8 cellular contexts compared by ENCODE assay signal in genomic region chr12:124912529-124913287, GRCh38. TPM values are rescaled to one million over a fixed set of nuclear protein-coding genes. Genes with fewer than 3 reads are reported as not detected.
DNase-seq lines count a peak whose midpoint lies in the region; ATAC-seq and TF ChIP-seq lines count a peak whose summit lies in the region.
"Not testable (repeated sequence)": the region's sequence is repeated elsewhere in the genome, so short reads cannot be mapped to it uniquely, and the experiment has no call there.

No MANE protein-coding gene starts in this region.

- H3K27ac ChIP-seq in ACC112 (ENCODE audit: low read depth, low read length); HCT116 (ENCODE audit: low read depth, low read length); SK-N-SH (ENCODE audit: low read depth in 2 of 2, low read length in 1 of 2); naive thymus-derived CD4-positive, alpha-beta T cell (ENCODE audit: low read depth, low read length); skeletal muscle tissue (ENCODE audit: low read depth, low read length): not testable (repeated sequence)
- H3K27ac ChIP-seq in dorsolateral prefrontal cortex (peak overlapping the region in 49 of 59 donors; percentile 8 to 100 (median 100)), right atrium auricular region (peak overlapping the region; percentile 100)

- peaks cover 10% of the 10 kb centered on the region for H3K27me3 Mint-ChIP-seq in activated naive CD8-positive, alpha-beta T cell treated with anti-CD3 and anti-CD28 coated beads for 36 hours
- H3K27me3 Mint-ChIP-seq in naive thymus-derived CD4-positive, alpha-beta T cell: peaks cover 0 to 13% (median 0%) of the 10 kb centered on the region in 5 donors

- H3K4me3 Mint-ChIP-seq in activated naive CD8-positive, alpha-beta T cell treated with anti-CD3 and anti-CD28 coated beads for 36 hours: peak overlapping the region; percentile 100
- H3K4me3 Mint-ChIP-seq in naive thymus-derived CD4-positive, alpha-beta T cell: peak overlapping the region; percentile 93 to 100 (median 100)

- H4K20me1 ChIP-seq in HCT116 (ENCODE audit: insufficient read depth) (peaks cover 34% of the 10 kb centered on the region; the same call in 1 of the 2 replicates), SK-N-SH (ENCODE audit: insufficient read depth) (peaks cover 60% of the 10 kb centered on the region)

- H3F3A ChIP-seq in SK-N-SH (replicated peaks; ENCODE audit: insufficient read depth): peaks cover 55% of the 10 kb centered on the region

- POLR2A ChIA-PET in HCT116 (lab: Charles Lee) (interaction anchor here (6.3 kb wide), 1 partner anchor 15 kb away, joined by 61 read pairs; no protein-coding TSS in a partner anchor), SK-N-SH (lab: Yijun Ruan, JAX) (interaction anchor here (1.3 kb wide), 1 partner anchor 27 kb away, joined by 6 read pairs; no protein-coding TSS in a partner anchor)
- POLR2A ChIA-PET in naive thymus-derived CD4-positive, alpha-beta T cell (lab: Charles Lee): interaction anchor here (5.3 to 17.1 kb wide), 3 partner anchors 7 to 24 kb away, joined by 36 to 764 read pairs (median 158); no protein-coding TSS in a partner anchor

- not testable (repeated sequence) for TF ChIP-seq EP300 in SK-N-SH (IDR thresholded peaks at IDR 0.05; ENCODE audit: borderline replicate concordance in 1 of 2, low read depth in 1 of 2, low read length in 1 of 2)

- DNase-seq in HCT116 (ENCODE audit: low read depth, low spot score); SK-N-SH; activated naive CD8-positive, alpha-beta T cell treated with anti-CD3 and anti-CD28 coated beads for 36 hours; dorsolateral prefrontal cortex; right atrium auricular region (ENCODE audit: low spot score); naive thymus-derived CD4-positive, alpha-beta T cell: not testable (repeated sequence)

- CTCF ChIA-PET in HCT116 (lab: Charles Lee): not testable (repeated sequence)
- CTCF ChIA-PET in SK-N-SH (lab: Yijun Ruan, JAX): interaction anchor here (0.7 to 7.5 kb wide), 5 partner anchors 14 to 80 kb away, joined by 3 to 51 read pairs (median 3); no protein-coding TSS in a partner anchor
- CTCF ChIA-PET in naive thymus-derived CD4-positive, alpha-beta T cell (lab: Charles Lee): interaction anchor here (12.4 kb wide), 1 partner anchor 27 kb away, joined by 205 read pairs; no protein-coding TSS in a partner anchor

- H3K36me3 Mint-ChIP-seq in activated naive CD8-positive, alpha-beta T cell treated with anti-CD3 and anti-CD28 coated beads for 36 hours: peaks cover 39% of the 10 kb centered on the region
- peaks cover 16 to 41% (median 33%) of the 10 kb centered on the region in 5 donors for H3K36me3 Mint-ChIP-seq in naive thymus-derived CD4-positive, alpha-beta T cell

- H3K9ac ChIP-seq in HCT116 (ENCODE audit: low read length): not testable (repeated sequence)
- H3K9ac ChIP-seq in SK-N-SH (peak overlapping the region; percentile 99), skeletal muscle tissue (ENCODE audit: low read depth in 1 of 3, low read length in 3 of 3) (peak overlapping the region in 1 of 3 donors; percentile 28)

- not testable (repeated sequence) for TF ChIP-seq POLR2A in HCT116 (IDR thresholded peaks at IDR 0.05; ENCODE audit: borderline replicate concordance, extremely low read depth, insufficient read depth, insufficient read length)

- not testable (repeated sequence) for TF ChIP-seq RAD21 in HCT116 (IDR thresholded peaks at IDR 0.05; ENCODE audit: low read depth); SK-N-SH (IDR thresholded peaks at IDR 0.05; ENCODE audit: low read length)

- RAD21 ChIA-PET in HCT116 (lab: Charles Lee; ENCODE audit: low non-redundant PET in 1 of 2, low total read pairs in 2 of 2, uncharacterized antibody in 2 of 2, unreplicated experiment in 2 of 2): not testable (repeated sequence)

- not testable (repeated sequence) for ATAC-seq in HCT116; naive thymus-derived CD4-positive, alpha-beta T cell

- H3K36me3 ChIP-seq in ACC112 (ENCODE audit: insufficient read depth, low read length) (peaks cover 25% of the 10 kb centered on the region), HCT116 (ENCODE audit: control insufficient read depth in 1 of 2, insufficient read depth in 2 of 2, low read length in 2 of 2) (peaks cover 11 to 32% of the 10 kb centered on the region in 2 experiments; a peak in 3 of 4 replicates), SK-N-SH (replicated peaks in 1 of 2; ENCODE audit: control insufficient read depth in 1 of 2, insufficient read depth in 2 of 2, low read length in 1 of 2) (peaks cover 20 to 24% of the 10 kb centered on the region in 2 experiments), right atrium auricular region (peaks cover 39% of the 10 kb centered on the region), skeletal muscle tissue (ENCODE audit: control insufficient read depth in 3 of 3, insufficient read depth in 3 of 3, low read length in 3 of 3) (peaks cover 23% of the 10 kb centered on the region in 3 donors)
- H3K36me3 ChIP-seq in naive thymus-derived CD4-positive, alpha-beta T cell (ENCODE audit: control insufficient read depth in 2 of 3, insufficient read depth in 3 of 3, low read length in 3 of 3): peaks cover 7 to 25% (median 8%) of the 10 kb centered on the region in 3 experiments

- H3K4me3 ChIP-seq in ACC112 (ENCODE audit: low read depth, low read length): peak overlapping the region; percentile 92
- H3K4me3 ChIP-seq in HCT116 (replicated peaks in 1 of 2; ENCODE audit: low read depth in 1 of 2, low read length in 2 of 2): peak overlapping the region; percentile 98 to 100
- peak overlapping the region; percentile 54 to 74 for H3K4me3 ChIP-seq in SK-N-SH (ENCODE audit: low read depth in 2 of 2, low read length in 1 of 2)
- peak overlapping the region in 58 of 59 donors; percentile 67 to 100 (median 95) for H3K4me3 ChIP-seq in dorsolateral prefrontal cortex
- peak overlapping the region; percentile 78 to 86 for H3K4me3 ChIP-seq in right atrium auricular region
- H3K4me3 ChIP-seq in naive thymus-derived CD4-positive, alpha-beta T cell (ENCODE audit: low read length): not testable (repeated sequence)
- H3K4me3 ChIP-seq in skeletal muscle tissue (ENCODE audit: low read length in 3 of 3): peak overlapping the region; percentile 93 to 99 (median 98)

- H3K9me2 ChIP-seq in HCT116 (ENCODE audit: insufficient read depth); SK-N-SH: not testable (repeated sequence)

- H2AFZ ChIP-seq in ACC112 (ENCODE audit: low read length, unreplicated experiment); HCT116 (ENCODE audit: low read depth, low read length, poor library complexity, severe bottlenecking); SK-N-SH (ENCODE audit: low read depth): not testable (repeated sequence)

- not testable (repeated sequence) for TF ChIP-seq CTCF in HCT116 (IDR thresholded peaks at IDR 0.05 in 2 of 3, conservative IDR thresholded peaks at IDR 0.05 in 1 of 3; ENCODE audit: borderline replicate concordance in 1 of 3, insufficient read depth in 1 of 3, low read depth in 2 of 3, low read length in 2 of 3); SK-N-SH (IDR thresholded peaks at IDR 0.05); dorsolateral prefrontal cortex (IDR thresholded peaks at IDR 0.05 in 54 of 56, conservative IDR thresholded peaks at IDR 0.05 in 2 of 56; ENCODE audit: low read depth in 1 of 56, partially characterized antibody in 56 of 56); right atrium auricular region (IDR thresholded peaks at IDR 0.05)

- not testable (repeated sequence) for BruUV-seq in HCT116 (replicated peaks; lab: Mats Ljungman, UMichigan)

- not testable (repeated sequence) for H3K9me3 ChIP-seq in HCT116 (ENCODE audit: control insufficient read depth in 1 of 2, insufficient read depth in 1 of 2, low read depth in 1 of 2, low read length in 2 of 2); SK-N-SH; right atrium auricular region; naive thymus-derived CD4-positive, alpha-beta T cell (ENCODE audit: control insufficient read depth in 2 of 3, low read length in 3 of 3); skeletal muscle tissue (ENCODE audit: control insufficient read depth in 3 of 3, low read length in 3 of 3)

- H3K79me2 ChIP-seq in ACC112 (ENCODE audit: control insufficient read depth, insufficient read depth, low read length, unreplicated experiment): peaks cover 46% of the 10 kb centered on the region
- peaks cover 50% of the 10 kb centered on the region for H3K79me2 ChIP-seq in HCT116 (ENCODE audit: insufficient read depth, low read length)
- peaks cover 50% of the 10 kb centered on the region for H3K79me2 ChIP-seq in SK-N-SH (ENCODE audit: insufficient read depth)

- peaks cover 24% of the 10 kb centered on the region for H3K4me1 ChIP-seq in ACC112 (ENCODE audit: control insufficient read depth, insufficient read depth, low read length, unreplicated experiment)
- H3K4me1 ChIP-seq in HCT116 (ENCODE audit: control insufficient read depth in 1 of 2, insufficient read depth in 2 of 2, low read length in 2 of 2): peaks cover 35 to 68% of the 10 kb centered on the region in 2 experiments
- peaks cover 27 to 46% of the 10 kb centered on the region in 2 experiments for H3K4me1 ChIP-seq in SK-N-SH (ENCODE audit: control insufficient read depth in 1 of 2, insufficient read depth in 2 of 2, low read depth in 1 of 2, low read length in 1 of 2)
- peaks cover 0 to 58% of the 10 kb centered on the region in 2 donors for H3K4me1 ChIP-seq in right atrium auricular region
- peaks cover 28% of the 10 kb centered on the region in 2 donors for H3K4me1 ChIP-seq in naive thymus-derived CD4-positive, alpha-beta T cell (ENCODE audit: control insufficient read depth in 2 of 2, insufficient read depth in 2 of 2, low read length in 2 of 2)
- peaks cover 36 to 44% (median 38%) of the 10 kb centered on the region in 3 donors for H3K4me1 ChIP-seq in skeletal muscle tissue (ENCODE audit: control insufficient read depth in 3 of 3, insufficient read depth in 3 of 3, low read length in 3 of 3)

- 35% methylated on average over 12 of the region's 21 CpGs for WGBS in SK-N-SH (ENCODE audit: low lambda C conversion rate)

- H3K4me1 Mint-ChIP-seq in activated naive CD8-positive, alpha-beta T cell treated with anti-CD3 and anti-CD28 coated beads for 36 hours: peaks cover 55% of the 10 kb centered on the region
- peaks cover 32 to 78% (median 69%) of the 10 kb centered on the region in 7 donors for H3K4me1 Mint-ChIP-seq in naive thymus-derived CD4-positive, alpha-beta T cell

- not testable (repeated sequence) for H3K9me3 Mint-ChIP-seq in activated naive CD8-positive, alpha-beta T cell treated with anti-CD3 and anti-CD28 coated beads for 36 hours
- H3K9me3 Mint-ChIP-seq in naive thymus-derived CD4-positive, alpha-beta T cell: peaks cover 0 to 28% (median 0%) of the 10 kb centered on the region in 11 donors

- peak overlapping the region; percentile 96 for H3K4me2 ChIP-seq in HCT116 (ENCODE audit: low read length)
- H3K4me2 ChIP-seq in SK-N-SH: peak overlapping the region; percentile 89

- H3K27me3 ChIP-seq in ACC112 (ENCODE audit: insufficient read depth, low read length); HCT116 (ENCODE audit: insufficient read depth, low read length); SK-N-SH (ENCODE audit: insufficient read depth); dorsolateral prefrontal cortex; right atrium auricular region; naive thymus-derived CD4-positive, alpha-beta T cell (ENCODE audit: control insufficient read depth in 2 of 2, insufficient read depth in 2 of 2, low read length in 2 of 2); skeletal muscle tissue (ENCODE audit: control insufficient read depth in 3 of 3, insufficient read depth in 3 of 3, low read length in 3 of 3): not testable (repeated sequence)

- peak overlapping the region; percentile 100 for H3K27ac Mint-ChIP-seq in activated naive CD8-positive, alpha-beta T cell treated with anti-CD3 and anti-CD28 coated beads for 36 hours
- peak overlapping the region in 7 of 9 donors; percentile 75 to 100 (median 100) for H3K27ac Mint-ChIP-seq in naive thymus-derived CD4-positive, alpha-beta T cell

- intact Hi-C loops in HCT116 (cut with micrococcal nuclease); naive thymus-derived CD4-positive, alpha-beta T cell (cut with micrococcal nuclease): not testable (repeated sequence)
- intact Hi-C loops in dorsolateral prefrontal cortex (cut with DNase I): loop anchor here in 1 of 2 donors (10.0 kb wide), 1 partner anchor 152 kb away; the partner anchor contains the start of gene AACS

RNA-seq across cellular contexts. Expression of gene UBC, which starts 1.7 kb away (rescaled TPM):
- total RNA-seq in HCT116 (2021; ENCODE audit: unreplicated experiment) (1,259 TPM), dorsolateral prefrontal cortex (1,000 to 10,000 TPM in 109 of 120 experiments, 100 to 1,000 TPM in 11; 835 to 2,453 (median 1,204) TPM), right atrium auricular region (1,000 to 10,000 TPM in 1 of 2 donors, 100 to 1,000 TPM in 1; 938 to 1,145 TPM), skeletal muscle tissue (1,198 TPM)
- polyA plus RNA-seq in HCT116 (2012): 1,986 and 3,408 TPM in 2 replicates
- polyA plus RNA-seq in SK-N-SH (2012; rRNA removed): 1,327 and 1,666 TPM in 2 replicates
- polyA plus RNA-seq in SK-N-SH (2012; cell fraction: cytosol; rRNA removed): 1,141 and 1,342 TPM in 2 replicates
- 1,930 and 2,064 TPM in 2 replicates for polyA plus RNA-seq in SK-N-SH (2012; cell fraction: nucleus; rRNA removed)
- 100 to 1,000 TPM; 927 to 944 TPM for total RNA-seq in activated naive CD8-positive, alpha-beta T cell treated with anti-CD3 and anti-CD28 coated beads for 36 hours
- 1,000 to 10,000 TPM in 1 of 5 experiments, 100 to 1,000 TPM in 4; 753 to 1,510 (median 913) TPM for total RNA-seq in naive thymus-derived CD4-positive, alpha-beta T cell
- polyA plus RNA-seq in naive thymus-derived CD4-positive, alpha-beta T cell: 1,000 to 10,000 TPM; 1,135 to 1,865 TPM

RNA-seq across cellular contexts. Expression of gene SCARB1, which starts 49.0 kb away (rescaled TPM):
- total RNA-seq in HCT116 (2021; ENCODE audit: unreplicated experiment) (95.5 TPM), dorsolateral prefrontal cortex (100 to 1,000 TPM in 1 of 120 experiments, 10 to 100 TPM in 119; 33.4 to 110 (median 54.7) TPM), right atrium auricular region (10 to 100 TPM; 14.9 to 22.6 TPM), skeletal muscle tissue (5.2 TPM)
- polyA plus RNA-seq in HCT116 (2012): 114 and 120 TPM in 2 replicates
- 12.8 and 33.0 TPM in 2 replicates for polyA plus RNA-seq in SK-N-SH (2012; rRNA removed)
- 17.4 and 25.1 TPM in 2 replicates for polyA plus RNA-seq in SK-N-SH (2012; cell fraction: cytosol; rRNA removed)
- 36.4 and 45.3 TPM in 2 replicates for polyA plus RNA-seq in SK-N-SH (2012; cell fraction: nucleus; rRNA removed)
- 10 to 100 TPM; 40.3 to 43.8 TPM for total RNA-seq in activated naive CD8-positive, alpha-beta T cell treated with anti-CD3 and anti-CD28 coated beads for 36 hours
- 1 to 10 TPM; 2.5 to 7.1 (median 4.3) TPM for total RNA-seq in naive thymus-derived CD4-positive, alpha-beta T cell
- 1 to 10 TPM; 2.2 to 2.6 TPM for polyA plus RNA-seq in naive thymus-derived CD4-positive, alpha-beta T cell
